Comparison of ENCODE assay signal across 23 cellular contexts in genomic region chr21:38234395-38235142, GRCh38. TPM values are rescaled to one million over a fixed set of nuclear protein-coding genes. Genes with fewer than 3 reads are reported as not detected.
A peak's percentile ranks its signal among the peaks of the same experiment; 100 is the strongest.
DNase-seq lines count a peak whose midpoint lies in the region; ATAC-seq and TF ChIP-seq lines count a peak whose summit lies in the region.
"Had no signal": no experiment of that assay in that cellular context is flagged by ENCODE, and none has a peak within 500 bp of the region (broad histone marks: within the 10 kb centered on the region; RNA-seq: fewer than 3 reads in every experiment).

No MANE protein-coding gene starts in this region.

- H3K4me2 ChIP-seq in smooth muscle cell, result no peak overlapping the region
- H3K4me2 ChIP-seq: SK-N-SH had no signal

- no peak overlapping the region for H3K4me3 ChIP-seq in LNCaP clone FGC (ENCODE audit: low read depth, low read length)
- no peak overlapping the region for H3K4me3 ChIP-seq in ascending aorta
- H3K4me3 ChIP-seq in smooth muscle cell, result no peak overlapping the region
- H3K4me3 ChIP-seq: upper lobe of left lung had no signal

- H3K36me3 ChIP-seq in ascending aorta (no peaks in the 10 kb centered on the region), smooth muscle cell (ENCODE audit: low read depth) (peaks cover 8% of the 10 kb centered on the region)
- H3K36me3 ChIP-seq: brain microvascular endothelial cell, upper lobe of left lung had no signal

- no peaks in the 10 kb centered on the region for H4K20me1 ChIP-seq in smooth muscle cell (ENCODE audit: low read depth)

- peak overlapping the region; percentile 44 for H3K9ac ChIP-seq in smooth muscle cell (ENCODE audit: low read depth)
- H3K9ac ChIP-seq: SK-N-SH had no signal

- H3K4me1 ChIP-seq in ascending aorta (no peaks in the 10 kb centered on the region), smooth muscle cell (ENCODE audit: low read depth) (no peaks in the 10 kb centered on the region)

- H3K27me3 ChIP-seq in ascending aorta (no peaks in the 10 kb centered on the region), smooth muscle cell (ENCODE audit: low read depth) (no peaks in the 10 kb centered on the region)
- H3K27me3 ChIP-seq: brain microvascular endothelial cell, upper lobe of left lung had no signal

- H3K9me3 ChIP-seq in ascending aorta (peaks cover 7 to 19% of the 10 kb centered on the region in 2 donors), smooth muscle cell (replicated peaks; ENCODE audit: low read depth) (peaks cover 13% of the 10 kb centered on the region)

- DNase-seq in LNCaP clone FGC (ENCODE audit: low read depth) (peak; percentile 85), ascending aorta (ENCODE audit: low spot score in 2 of 2) (no peak), kidney tubule cell (ENCODE audit: low spot score) (peak; percentile 77), smooth muscle cell (lab: John Stamatoyannopoulos, UW; ENCODE audit: unreplicated experiment) (no peak), AG20443 (ENCODE audit: low spot score) (no peak)
- DNase-seq in activated T-cell treated with anti-CD3 and anti-CD28 coated beads, Interleukin-2, amount 50 U/mL, for 48 hours, result no peak
- DNase-seq: activated CD4-positive, CD25-positive, alpha-beta regulatory T cell treated with anti-CD3 and anti-CD28 coated beads, Interleukin-2, amount 50 U/mL, for 72 hours; activated CD8-positive, alpha-beta memory T cell treated with anti-CD3 and anti-CD28 coated beads for 24 hours; activated naive CD8-positive, alpha-beta T cell treated with anti-CD3 and anti-CD28 coated beads, Interleukin-2, amount 10 ng/mL, durations not matched to agents 7 days and 5 days; brain microvascular endothelial cell; CD8-positive, alpha-beta T cell; dermis blood vessel endothelial cell; erythroblast; GOT3; IMR-90; MV-4-11; NCI-H774; SK-N-SH; T-helper 9 cell had no signal

- peak overlapping the region; percentile 2 to 31 for H3K27ac ChIP-seq in ascending aorta
- H3K27ac ChIP-seq in smooth muscle cell (ENCODE audit: low read depth), result peak overlapping the region; percentile 94
- H3K27ac ChIP-seq: brain microvascular endothelial cell had no signal

- TF ChIP-seq CTCF in LNCaP clone FGC (IDR thresholded peaks at IDR 0.05; ENCODE audit: control insufficient read depth, extremely low read depth, insufficient read depth), result no peak
- TF ChIP-seq CTCF in ascending aorta (IDR thresholded peaks at IDR 0.05), result no peak
- no peak for TF ChIP-seq CTCF in smooth muscle cell (IDR thresholded peaks at IDR 0.05; ENCODE audit: borderline replicate concordance, insufficient read depth, poor library complexity, severe bottlenecking)

- intact Hi-C loops in ascending aorta (cut with DNase I), result no loop called here

- no peaks in the 10 kb centered on the region for H3F3A ChIP-seq in smooth muscle cell (ENCODE audit: low read depth)

- no peaks in the 10 kb centered on the region for H3K79me2 ChIP-seq in smooth muscle cell (ENCODE audit: low read depth)

- no peak for ATAC-seq in GM19455 (IDR thresholded peaks at IDR 0.05; ENCODE audit: unreplicated experiment)
- ATAC-seq: CD8-positive, alpha-beta T cell; stimulated activated memory B cell treated with anti-CD40 and anti-IgM and Interleukin-4, amounts not matched to agents 10 μg/mL and 1 μg/mL and 100 μg/mL, for 72 hours had no signal

- no peak overlapping the region for H2AFZ ChIP-seq in smooth muscle cell (ENCODE audit: low read depth)

- 57% methylated on average over 6 of the region's 6 CpGs for WGBS in smooth muscle cell (ENCODE audit: low lambda C conversion rate)

RNA-seq across cellular contexts. Expression of gene KCNJ15, which starts 22.2 kb away (rescaled TPM):
- total RNA-seq in ascending aorta, result 17.5 TPM
- total RNA-seq in smooth muscle cell, result 14.7 and 21.9 TPM in 2 replicates
- polyA plus RNA-seq in smooth muscle cell, result 4.2 and 12.9 TPM in 2 replicates
- total RNA-seq: activated naive CD8-positive, alpha-beta T cell treated with anti-CD3 and anti-CD28 coated beads, Interleukin-2, amount 10 ng/mL, durations not matched to agents 7 days and 5 days; CD8-positive, alpha-beta T cell had no signal
- polyA plus RNA-seq: neural cell had no signal

Comparison
In these comparisons a context has a peak if more than half of its experiments do, and no peak if none do; other contexts are left out.
1. DNase-seq: peak in LNCaP clone FGC (single experiment) and kidney tubule cell (single experiment); none in ascending aorta (0 of 2), smooth muscle cell (single experiment), activated T-cell treated with anti-CD3 and anti-CD28 coated beads, Interleukin-2, amount 50 U/mL, for 48 hours (0 of 2) and AG20443 (single experiment).